8 cellular contexts compared by ENCODE assay signal in the genomic region with DNA sequence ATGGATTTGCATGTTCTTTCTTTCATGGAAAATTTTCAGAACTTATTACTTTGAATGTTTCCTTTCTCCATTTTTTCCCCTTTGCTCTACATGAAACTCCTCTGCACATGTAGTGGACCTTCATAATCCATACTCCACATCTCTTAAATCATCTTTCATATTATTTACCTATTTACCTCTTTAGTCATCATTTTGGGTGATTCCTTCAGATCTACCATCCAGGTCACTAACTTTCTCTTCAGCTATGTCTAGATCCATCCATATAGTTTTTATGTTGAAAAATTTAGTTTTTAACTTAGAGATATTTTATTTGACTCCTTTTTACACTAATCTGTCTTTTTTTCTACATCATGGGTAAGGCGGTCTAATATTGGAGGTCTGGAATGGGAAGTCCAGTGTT.
"Had no signal": no experiment of that assay in that cellular context is flagged by ENCODE, and none has a peak within 500 bp of the region (broad histone marks: within the 10 kb centered on the region; RNA-seq: fewer than 3 reads in every experiment).

No MANE protein-coding gene starts in this region.

- H3K4me3 ChIP-seq: GM23248, HAP-1 had no signal

- H3K4me2 ChIP-seq: KMS-11 had no signal

- H3K9ac ChIP-seq: GM23248, KMS-11 had no signal

- H3K9me3 ChIP-seq: HAP-1 had no signal

- H2AFZ ChIP-seq: GM23248 had no signal

- H3K36me3 ChIP-seq: HAP-1 had no signal

- DNase-seq: GM23248, GOT3, H7, HFFc6, KBM-7 had no signal

- H3K27ac ChIP-seq: GM23248, KMS-11 had no signal

- FAIRE-seq: HTR-8/SVneo had no signal

- H3K4me1 ChIP-seq: HAP-1 had no signal
